In the genomic region with DNA sequence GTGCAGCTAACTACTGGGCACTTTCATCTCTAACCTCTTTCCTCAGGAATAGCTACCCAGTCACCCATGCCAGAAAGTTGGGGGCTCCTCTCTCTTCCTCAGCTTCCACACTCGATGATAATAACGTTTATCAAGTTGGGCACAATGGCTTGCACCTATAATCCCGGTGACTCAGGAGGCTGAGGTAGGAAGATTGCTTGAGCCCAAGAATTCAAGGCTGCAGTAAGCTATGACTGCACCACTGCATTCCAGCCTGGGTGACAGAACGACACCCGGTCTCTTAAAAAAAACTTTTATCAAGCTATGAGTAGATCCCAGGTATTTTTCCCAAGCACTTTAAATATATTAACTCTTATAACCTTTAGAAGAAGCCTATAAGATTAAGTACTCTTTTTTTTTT, we compare ENCODE assay signal across 14 cellular contexts. TPM values are rescaled to one million over a fixed set of nuclear protein-coding genes. Genes with fewer than 3 reads are reported as not detected.
DNase-seq lines count a peak whose midpoint lies in the region; ATAC-seq, FAIRE-seq and TF ChIP-seq lines count a peak whose summit lies in the region.
"Had no signal": no experiment of that assay in that cellular context is flagged by ENCODE, and none has a peak within 500 bp of the region (broad histone marks: within the 10 kb centered on the region; RNA-seq: fewer than 3 reads in every experiment).

No MANE protein-coding gene starts in this region.

- dilution Hi-C loops in keratinocyte (cut with MboI; ENCODE audit: extremely low pct_ligation_motif_present, low sequenced_read_pairs), result no loop called here

- H3K9me3 Mint-ChIP-seq in activated T-cell treated with anti-CD3 and anti-CD28 coated beads, Interleukin-2, amount 50 U/mL, for 72 hours, result no peaks in the 10 kb centered on the region
- no peaks in the 10 kb centered on the region for H3K9me3 Mint-ChIP-seq in activated CD4-positive, alpha-beta memory T cell treated with anti-CD3 and anti-CD28 coated beads for 36 hours

- POLR2A ChIA-PET in activated CD4-positive, alpha-beta memory T cell treated with anti-CD3 and anti-CD28 coated beads for 36 hours (lab: Charles Lee), result interaction anchor here (0.9 kb wide), 1 partner anchor 51 kb away, joined by 3 read pairs; no protein-coding TSS in a partner anchor

- H3K4me1 ChIP-seq in keratinocyte (ENCODE audit: control insufficient read depth, extremely low read depth, insufficient read depth, low read length) (peaks cover 18% of the 10 kb centered on the region), thoracic aorta (ENCODE audit: control insufficient read depth in 1 of 2, low read depth in 2 of 2) (peaks cover 19 to 36% of the 10 kb centered on the region in 2 donors)

- H3K36me3 Mint-ChIP-seq in activated T-cell treated with anti-CD3 and anti-CD28 coated beads, Interleukin-2, amount 50 U/mL, for 72 hours (ENCODE audit: insufficient read depth in 2 of 2), result peaks cover 15 to 33% of the 10 kb centered on the region in 2 donors
- peaks cover 40% of the 10 kb centered on the region for H3K36me3 Mint-ChIP-seq in activated CD4-positive, alpha-beta memory T cell treated with anti-CD3 and anti-CD28 coated beads for 36 hours

- FAIRE-seq in keratinocyte (lab: Jason Lieb, UNC), result no peak

- H3K9ac ChIP-seq in keratinocyte (ENCODE audit: control insufficient read depth, extremely low read depth, insufficient read depth, low read length), result peak overlapping the region; percentile 93

- H3K79me2 ChIP-seq in keratinocyte (ENCODE audit: control insufficient read depth, insufficient read depth, low read length), result peaks cover 59% of the 10 kb centered on the region

- peaks cover 5% of the 10 kb centered on the region for H3K9me1 ChIP-seq in keratinocyte (ENCODE audit: control insufficient read depth, extremely low read depth, insufficient read depth, low read length)

- H3K4me3 ChIP-seq in keratinocyte (ENCODE audit: control insufficient read depth in 2 of 3, extremely low read depth in 1 of 3, insufficient read depth in 2 of 3, low read depth in 1 of 3, low read length in 3 of 3) (no peak overlapping the region), thoracic aorta (peak overlapping the region; percentile 85)

- peak overlapping the region; percentile 48 for H3K27ac Mint-ChIP-seq in activated T-cell treated with anti-CD3 and anti-CD28 coated beads, Interleukin-2, amount 50 U/mL, for 72 hours
- peak overlapping the region; percentile 66 for H3K27ac Mint-ChIP-seq in activated CD4-positive, alpha-beta memory T cell treated with anti-CD3 and anti-CD28 coated beads for 36 hours

- TF ChIP-seq CTCF in keratinocyte (optimal IDR thresholded peaks at IDR 0.05 in 1 of 3, IDR thresholded peaks at IDR 0.05 in 1 of 3, conservative IDR thresholded peaks at IDR 0.05 in 1 of 3; ENCODE audit: extremely low read depth in 1 of 3, insufficient read depth in 2 of 3, low read length in 3 of 3) (no peak), thoracic aorta (IDR thresholded peaks at IDR 0.05) (no peak)

- no peak for DNase-seq in activated T-cell treated with anti-CD3 and anti-CD28 coated beads, Interleukin-2, amount 50 U/mL, for 72 hours
- DNase-seq in activated T-cell treated with anti-CD3 and anti-CD28 coated beads, Interleukin-2, amount 50 U/mL, for 1 hour, result no peak
- no peak for DNase-seq in activated CD4-positive, alpha-beta memory T cell treated with anti-CD3 and anti-CD28 coated beads for 36 hours
- no peak for DNase-seq in keratinocyte (ENCODE audit: low read depth, low spot score)
- DNase-seq in thoracic aorta (ENCODE audit: low spot score), result no peak
- no peak for DNase-seq in putamen (ENCODE audit: low spot score)
- no peak for DNase-seq in SHP77 (lab: John Stamatoyannopoulos, UW)
- DNase-seq: central memory CD4-positive, alpha-beta T cell; foreskin keratinocyte; H7; KG1; NCI-H2171 treated with DMSO at 0.1 percent for 48 hours had no signal

- peak overlapping the region; percentile 75 for H3K4me2 ChIP-seq in keratinocyte (ENCODE audit: control insufficient read depth, extremely low read depth, insufficient read depth, low read depth, low read length)

- peaks cover 72% of the 10 kb centered on the region for H3K4me1 Mint-ChIP-seq in activated T-cell treated with anti-CD3 and anti-CD28 coated beads, Interleukin-2, amount 50 U/mL, for 72 hours (ENCODE audit: low read depth)
- peaks cover 64% of the 10 kb centered on the region for H3K4me1 Mint-ChIP-seq in activated CD4-positive, alpha-beta memory T cell treated with anti-CD3 and anti-CD28 coated beads for 36 hours (ENCODE audit: low read depth)

- H3K27ac ChIP-seq in keratinocyte (ENCODE audit: control insufficient read depth, insufficient read depth, low read length) (peak overlapping the region; percentile 3), thoracic aorta (no peak overlapping the region)
- H3K27ac ChIP-seq: foreskin keratinocyte, SJSA1 had no signal

- peak overlapping the region; percentile 90 for H3K4me3 Mint-ChIP-seq in activated T-cell treated with anti-CD3 and anti-CD28 coated beads, Interleukin-2, amount 50 U/mL, for 72 hours
- H3K4me3 Mint-ChIP-seq in activated CD4-positive, alpha-beta memory T cell treated with anti-CD3 and anti-CD28 coated beads for 36 hours, result peak overlapping the region; percentile 33

- CTCF ChIA-PET in activated CD4-positive, alpha-beta memory T cell treated with anti-CD3 and anti-CD28 coated beads for 36 hours (lab: Charles Lee), result interaction anchor here (0.7 to 3.4 kb wide), 4 partner anchors 11 to 75 kb away, joined by 4 to 18 read pairs (median 5); a partner anchor contains a TSS

- peaks cover 8% of the 10 kb centered on the region for H4K20me1 ChIP-seq in keratinocyte (ENCODE audit: control insufficient read depth, extremely low read depth, insufficient read depth, low read length)

- H3K36me3 ChIP-seq in keratinocyte (ENCODE audit: control insufficient read depth in 2 of 2, extremely low read depth in 1 of 2, insufficient read depth in 2 of 2, low read length in 2 of 2) (peaks cover 8 to 31% of the 10 kb centered on the region in 2 experiments), thoracic aorta (peaks cover 18% of the 10 kb centered on the region)

- H3K9me3 ChIP-seq in keratinocyte (ENCODE audit: control insufficient read depth, low read depth, low read length) (no peaks in the 10 kb centered on the region), thoracic aorta (no peaks in the 10 kb centered on the region)
- H3K9me3 ChIP-seq: SJSA1 had no signal

- ATAC-seq in activated T-cell treated with anti-CD3 and anti-CD28 coated beads, Interleukin-2, amount 50 U/mL, for 72 hours (replicated peaks in 1 of 2), result no peak
- no peak for ATAC-seq in thoracic aorta (ENCODE audit: insufficient number of reproducible peaks, low FRiP score, low read depth)
- no peak for ATAC-seq in HG02588 (IDR thresholded peaks at IDR 0.05; ENCODE audit: unreplicated experiment)
- ATAC-seq: foreskin keratinocyte had no signal

- no peaks in the 10 kb centered on the region for H3K27me3 ChIP-seq in keratinocyte (ENCODE audit: control insufficient read depth, extremely low read depth, insufficient read depth, low read length)
- H3K27me3 ChIP-seq in thoracic aorta (replicated peaks; ENCODE audit: insufficient read depth), result no peaks in the 10 kb centered on the region
- H3K27me3 ChIP-seq: foreskin keratinocyte, SJSA1 had no signal

- H2AFZ ChIP-seq in keratinocyte (ENCODE audit: control insufficient read depth, low read length), result no peak overlapping the region

- intact Hi-C loops in activated CD4-positive, alpha-beta memory T cell treated with anti-CD3 and anti-CD28 coated beads for 36 hours (cut with micrococcal nuclease), result no loop called here

- H3K27me3 Mint-ChIP-seq in activated T-cell treated with anti-CD3 and anti-CD28 coated beads, Interleukin-2, amount 50 U/mL, for 72 hours (ENCODE audit: low read depth), result peaks cover 4% of the 10 kb centered on the region
- H3K27me3 Mint-ChIP-seq in activated CD4-positive, alpha-beta memory T cell treated with anti-CD3 and anti-CD28 coated beads for 36 hours, result no peaks in the 10 kb centered on the region

RNA-seq across cellular contexts. Expression of a gene that starts 2.0 kb away (rescaled TPM):
- 100 to 1,000 TPM; 298 to 325 TPM for total RNA-seq in activated T-cell treated with anti-CD3 and anti-CD28 coated beads, Interleukin-2, amount 50 U/mL, for 72 hours
- 100 to 1,000 TPM; 255 to 273 TPM for total RNA-seq in activated CD4-positive, alpha-beta memory T cell treated with anti-CD3 and anti-CD28 coated beads for 36 hours
- 17.9 to 63.6 TPM (median 34.2 TPM) in 3 replicates for polyA plus RNA-seq in keratinocyte
- 62.3 TPM for polyA plus RNA-seq in keratinocyte (2011; ENCODE audit: low read depth)
- polyA plus RNA-seq in keratinocyte (2011; cell fraction: cytosol; rRNA removed), result 30.3 and 56.2 TPM in 2 replicates
- 59.8 and 62.1 TPM in 2 replicates for polyA plus RNA-seq in keratinocyte (2011; cell fraction: nucleus; rRNA removed)
- 35.8 and 77.0 TPM in 2 replicates for polyA plus RNA-seq in keratinocyte (2012; ENCODE audit: low replicate concordance)
- polyA minus RNA-seq in keratinocyte, result 34.8 to 565 TPM (median 64.1 TPM) in 3 replicates
- polyA minus RNA-seq in keratinocyte (2011; cell fraction: cytosol; rRNA and poly(A)+ RNA removed), result 120 TPM
- 45.7 and 82.6 TPM in 2 replicates for polyA minus RNA-seq in keratinocyte (2011; cell fraction: nucleus; rRNA and poly(A)+ RNA removed)
- total RNA-seq in thoracic aorta, result 10 to 100 TPM; 56.7 to 77.0 TPM

RNA-seq across cellular contexts. Expression of a gene that starts 2.2 kb away (rescaled TPM):
- total RNA-seq in activated T-cell treated with anti-CD3 and anti-CD28 coated beads, Interleukin-2, amount 50 U/mL, for 72 hours, result 1 to 10 TPM; 3.2 to 3.7 TPM
- 1 to 10 TPM; 2.1 to 2.9 TPM for total RNA-seq in activated CD4-positive, alpha-beta memory T cell treated with anti-CD3 and anti-CD28 coated beads for 36 hours
- 1.3 to 2.2 TPM (median 1.6 TPM) in 3 replicates for polyA plus RNA-seq in keratinocyte
- 0.94 TPM for polyA plus RNA-seq in keratinocyte (2011; ENCODE audit: low read depth)
- 0.94 and 1.6 TPM in 2 replicates for polyA plus RNA-seq in keratinocyte (2011; cell fraction: cytosol; rRNA removed)
- polyA plus RNA-seq in keratinocyte (2011; cell fraction: nucleus; rRNA removed), result 1.4 and 1.9 TPM in 2 replicates
- 0.49 and 1.6 TPM in 2 replicates for polyA plus RNA-seq in keratinocyte (2012; ENCODE audit: low replicate concordance)
- polyA minus RNA-seq in keratinocyte, result 0.74 to 1.8 TPM (median 0.92 TPM) in 3 replicates
- 1.2 TPM for polyA minus RNA-seq in keratinocyte (2011; cell fraction: cytosol; rRNA and poly(A)+ RNA removed)
- polyA minus RNA-seq in keratinocyte (2011; cell fraction: nucleus; rRNA and poly(A)+ RNA removed), result 0.63 and 1.8 TPM in 2 replicates
- 1 to 10 TPM in 1 of 2 donors, under 1 TPM in 1; 0.27 to 2.9 TPM for total RNA-seq in thoracic aorta

RNA-seq across cellular contexts. Expression of a gene that starts 27.9 kb away (rescaled TPM):
- 10 to 100 TPM; 25.6 to 30.0 TPM for total RNA-seq in activated T-cell treated with anti-CD3 and anti-CD28 coated beads, Interleukin-2, amount 50 U/mL, for 72 hours
- total RNA-seq in activated CD4-positive, alpha-beta memory T cell treated with anti-CD3 and anti-CD28 coated beads for 36 hours, result 10 to 100 TPM; 28.9 to 29.0 TPM
- 15.0 to 27.4 TPM (median 17.8 TPM) in 3 replicates for polyA plus RNA-seq in keratinocyte
- 9.0 TPM for polyA plus RNA-seq in keratinocyte (2011; ENCODE audit: low read depth)
- polyA plus RNA-seq in keratinocyte (2011; cell fraction: cytosol; rRNA removed), result 13.3 and 24.4 TPM in 2 replicates
- 35.0 and 48.4 TPM in 2 replicates for polyA plus RNA-seq in keratinocyte (2011; cell fraction: nucleus; rRNA removed)
- polyA plus RNA-seq in keratinocyte (2012; ENCODE audit: low replicate concordance), result 16.3 and 26.8 TPM in 2 replicates
- polyA minus RNA-seq in keratinocyte, result 12.1 to 20.4 TPM (median 17.8 TPM) in 3 replicates
- 27.6 TPM for polyA minus RNA-seq in keratinocyte (2011; cell fraction: cytosol; rRNA and poly(A)+ RNA removed)
- 16.2 and 30.5 TPM in 2 replicates for polyA minus RNA-seq in keratinocyte (2011; cell fraction: nucleus; rRNA and poly(A)+ RNA removed)
- total RNA-seq in thoracic aorta, result 10 to 100 TPM; 31.5 to 54.2 TPM

RNA-seq across cellular contexts. Expression of a gene that starts 32.6 kb away (rescaled TPM):
- total RNA-seq in activated T-cell treated with anti-CD3 and anti-CD28 coated beads, Interleukin-2, amount 50 U/mL, for 72 hours, result 10 to 100 TPM in 1 of 2 donors, 1 to 10 TPM in 1; 8.4 to 12.4 TPM
- total RNA-seq in activated CD4-positive, alpha-beta memory T cell treated with anti-CD3 and anti-CD28 coated beads for 36 hours, result 10 to 100 TPM in 1 of 2 experiments, 1 to 10 TPM in 1; 8.8 to 10.2 TPM
- polyA plus RNA-seq in keratinocyte, result 5.1 to 17.0 TPM (median 8.3 TPM) in 3 replicates
- 2.7 TPM for polyA plus RNA-seq in keratinocyte (2011; ENCODE audit: low read depth)
- 3.8 and 6.9 TPM in 2 replicates for polyA plus RNA-seq in keratinocyte (2011; cell fraction: cytosol; rRNA removed)
- 26.7 and 36.1 TPM in 2 replicates for polyA plus RNA-seq in keratinocyte (2011; cell fraction: nucleus; rRNA removed)
- 5.4 and 8.1 TPM in 2 replicates for polyA plus RNA-seq in keratinocyte (2012; ENCODE audit: low replicate concordance)
- 11.9 to 13.2 TPM (median 13.0 TPM) in 3 replicates for polyA minus RNA-seq in keratinocyte
- polyA minus RNA-seq in keratinocyte (2011; cell fraction: cytosol; rRNA and poly(A)+ RNA removed), result 15.9 TPM
- polyA minus RNA-seq in keratinocyte (2011; cell fraction: nucleus; rRNA and poly(A)+ RNA removed), result 10.3 and 12.4 TPM in 2 replicates
- total RNA-seq in thoracic aorta, result 10 to 100 TPM; 11.4 to 11.6 TPM

RNA-seq across cellular contexts. Expression of a gene that starts 42.2 kb away (rescaled TPM):
- 10 to 100 TPM; 15.3 to 19.0 TPM for total RNA-seq in activated T-cell treated with anti-CD3 and anti-CD28 coated beads, Interleukin-2, amount 50 U/mL, for 72 hours
- 10 to 100 TPM; 12.8 to 15.3 TPM for total RNA-seq in activated CD4-positive, alpha-beta memory T cell treated with anti-CD3 and anti-CD28 coated beads for 36 hours
- polyA plus RNA-seq in keratinocyte, result 103 to 146 TPM (median 129 TPM) in 3 replicates
- polyA plus RNA-seq in keratinocyte (2011; ENCODE audit: low read depth), result 33.2 TPM
- 115 and 122 TPM in 2 replicates for polyA plus RNA-seq in keratinocyte (2011; cell fraction: cytosol; rRNA removed)
- polyA plus RNA-seq in keratinocyte (2011; cell fraction: nucleus; rRNA removed), result 128 and 144 TPM in 2 replicates
- 59.9 and 112 TPM in 2 replicates for polyA plus RNA-seq in keratinocyte (2012; ENCODE audit: low replicate concordance)
- 120 to 175 TPM (median 124 TPM) in 3 replicates for polyA minus RNA-seq in keratinocyte
- polyA minus RNA-seq in keratinocyte (2011; cell fraction: cytosol; rRNA and poly(A)+ RNA removed), result 76.4 TPM
- polyA minus RNA-seq in keratinocyte (2011; cell fraction: nucleus; rRNA and poly(A)+ RNA removed), result 61.3 and 108 TPM in 2 replicates
- 10 to 100 TPM in 1 of 2 donors, 1 to 10 TPM in 1; 6.4 to 18.3 TPM for total RNA-seq in thoracic aorta
